ENCODE assay signal across 10 cellular contexts in genomic region chr13:48043789-48044503, GRCh38. TPM values are rescaled to one million over a fixed set of nuclear protein-coding genes. Genes with fewer than 3 reads are reported as not detected.
DNase-seq lines count a peak whose midpoint lies in the region; ATAC-seq, FAIRE-seq and TF ChIP-seq lines count a peak whose summit lies in the region.
"Had no signal": no experiment of that assay in that cellular context is flagged by ENCODE, and none has a peak within 500 bp of the region (broad histone marks: within the 10 kb centered on the region; RNA-seq: fewer than 3 reads in every experiment).

No MANE protein-coding gene starts in this region.

- H3K9me3 Mint-ChIP-seq in activated CD8-positive, alpha-beta T cell treated with anti-CD3 and anti-CD28 coated beads, Interleukin-2, amount 10 ng/mL, durations not matched to agents 7 days and 5 days (ENCODE audit: insufficient read depth), result no peaks in the 10 kb centered on the region
- H3K9me3 Mint-ChIP-seq: brain had no signal

- H3K4me1 Mint-ChIP-seq in activated CD8-positive, alpha-beta T cell treated with anti-CD3 and anti-CD28 coated beads, Interleukin-2, amount 10 ng/mL, durations not matched to agents 7 days and 5 days (ENCODE audit: low read depth), result peaks cover 35% of the 10 kb centered on the region

- peaks cover 60% of the 10 kb centered on the region for H3K36me3 Mint-ChIP-seq in activated CD8-positive, alpha-beta T cell treated with anti-CD3 and anti-CD28 coated beads, Interleukin-2, amount 10 ng/mL, durations not matched to agents 7 days and 5 days (ENCODE audit: low read depth)

- no peaks in the 10 kb centered on the region for H3K9me3 ChIP-seq in kidney (ENCODE audit: control insufficient read depth in 1 of 2, low read length in 2 of 2)
- H3K9me3 ChIP-seq in MG63, result no peaks in the 10 kb centered on the region
- H3K9me3 ChIP-seq: ovary had no signal

- no peaks in the 10 kb centered on the region for H3K27me3 Mint-ChIP-seq in activated CD8-positive, alpha-beta T cell treated with anti-CD3 and anti-CD28 coated beads, Interleukin-2, amount 10 ng/mL, durations not matched to agents 7 days and 5 days (ENCODE audit: low read depth)
- H3K27me3 Mint-ChIP-seq: brain had no signal

- H3K36me3 ChIP-seq in kidney (ENCODE audit: control insufficient read depth in 1 of 2, insufficient read depth in 2 of 2, low read length in 2 of 2) (peaks cover 0 to 6% of the 10 kb centered on the region in 2 donors), MG63 (peaks cover 33% of the 10 kb centered on the region)
- H3K36me3 ChIP-seq: ovary had no signal

- ATAC-seq in GM18870 (IDR thresholded peaks at IDR 0.05; ENCODE audit: unreplicated experiment) (peak; percentile 62), HG03025 (IDR thresholded peaks at IDR 0.05; ENCODE audit: low FRiP score, unreplicated experiment) (no peak)
- peak; percentile 79 for ATAC-seq in activated CD8-positive, alpha-beta T cell treated with anti-CD3 and anti-CD28 coated beads, Interleukin-2, amount 10 ng/mL, durations not matched to agents 7 days and 5 days

- H3K4me3 ChIP-seq in AG04449 (ENCODE audit: low read depth, low read length), result no peak overlapping the region
- no peak overlapping the region for H3K4me3 ChIP-seq in fibroblast of villous mesenchyme (ENCODE audit: low read depth, low read length)
- no peak overlapping the region for H3K4me3 ChIP-seq in kidney (ENCODE audit: low read length in 2 of 2)
- no peak overlapping the region for H3K4me3 ChIP-seq in MG63
- H3K4me3 ChIP-seq: ovary had no signal

- TF ChIP-seq CTCF in AG04449 (IDR thresholded peaks at IDR 0.05; ENCODE audit: insufficient read depth, low read length, missing control alignments) (no peak), fibroblast of villous mesenchyme (IDR thresholded peaks at IDR 0.05; ENCODE audit: insufficient read depth, low read depth, low read length) (no peak), kidney (IDR thresholded peaks at IDR 0.05; ENCODE audit: borderline replicate concordance, extremely low read depth, insufficient read depth) (no peak)

- POLR2A ChIA-PET in AG04449 (lab: Yijun Ruan, JAX), result no interaction called here
- POLR2A ChIA-PET in activated CD8-positive, alpha-beta T cell treated with anti-CD3 and anti-CD28 coated beads, Interleukin-2, amount 10 ng/mL, durations not matched to agents 7 days and 5 days (lab: Charles Lee), result no interaction called here

- no peaks in the 10 kb centered on the region for H3K27me3 ChIP-seq in MG63
- H3K27me3 ChIP-seq: ovary had no signal

- DNase-seq in AG04449 (ENCODE audit: low read depth, low spot score) (peak; percentile 31), fibroblast of villous mesenchyme (ENCODE audit: low read depth) (peak; percentile 43), kidney (no peak), MG63 (no peak)
- no peak for DNase-seq in activated CD8-positive, alpha-beta T cell treated with anti-CD3 and anti-CD28 coated beads, Interleukin-2, amount 10 ng/mL, durations not matched to agents 7 days and 5 days
- DNase-seq in stimulated activated CD4-positive, alpha-beta T cell treated with anti-CD3 and anti-CD28 coated beads, Interleukin-12 subunit alpha, Interleukin-12 subunit beta, amount 100 ng/mL, for 4 hours, result no peak
- DNase-seq: ovary had no signal

- H3K9ac ChIP-seq in kidney (ENCODE audit: low read length in 2 of 2), result no peak overlapping the region

- H3K27ac ChIP-seq in kidney (ENCODE audit: low read depth in 2 of 2, low read length in 2 of 2), result no peak overlapping the region
- H3K27ac ChIP-seq: ovary had no signal

- intact Hi-C loops in kidney (cut with DNase I), result no loop called here

- H3K4me1 ChIP-seq in kidney (ENCODE audit: control insufficient read depth in 1 of 2, insufficient read depth in 1 of 2, low read depth in 1 of 2, low read length in 2 of 2), result peaks cover 0 to under 1% of the 10 kb centered on the region in 2 donors

- CTCF ChIA-PET in AG04449 (lab: Yijun Ruan, JAX), result interaction anchor here (1.7 kb wide), 1 partner anchor 51 kb away, joined by 6 read pairs; the partner anchor contains the start of gene MED4
- CTCF ChIA-PET in activated CD8-positive, alpha-beta T cell treated with anti-CD3 and anti-CD28 coated beads, Interleukin-2, amount 10 ng/mL, durations not matched to agents 7 days and 5 days (lab: Charles Lee), result interaction anchor here (0.9 to 3.3 kb wide), 5 partner anchors 24 to 726 kb away, joined by 3 to 12 read pairs (median 5); partner anchors contain the start of gene MED4

- peak overlapping the region; percentile 39 for H3K4me3 Mint-ChIP-seq in activated CD8-positive, alpha-beta T cell treated with anti-CD3 and anti-CD28 coated beads, Interleukin-2, amount 10 ng/mL, durations not matched to agents 7 days and 5 days

- peak overlapping the region; percentile 88 for H3K27ac Mint-ChIP-seq in activated CD8-positive, alpha-beta T cell treated with anti-CD3 and anti-CD28 coated beads, Interleukin-2, amount 10 ng/mL, durations not matched to agents 7 days and 5 days
- H3K27ac Mint-ChIP-seq: brain had no signal

- no peak for FAIRE-seq in kidney (lab: Jason Lieb, UNC)

RNA-seq across cellular contexts. Expression of gene NUDT15, which starts 6.4 kb away (rescaled TPM):
- 10 to 100 TPM; 15.4 to 15.7 TPM for total RNA-seq in activated CD8-positive, alpha-beta T cell treated with anti-CD3 and anti-CD28 coated beads, Interleukin-2, amount 10 ng/mL, durations not matched to agents 7 days and 5 days
- total RNA-seq in fibroblast of villous mesenchyme (14.5 and 23.7 TPM in 2 replicates), kidney (11.9 TPM)
- 19.7 TPM for polyA plus RNA-seq in kidney (ENCODE audit: insufficient read depth, low read depth, low replicate concordance)
- total RNA-seq in MG63 (2014; rRNA removed; shearing (Covaris generic); ENCODE audit: low replicate concordance), result 22.1 and 47.8 TPM in 2 replicates

RNA-seq across cellular contexts. Expression of gene SUCLA2, which starts 42.9 kb away (rescaled TPM):
- 10 to 100 TPM; 42.1 to 44.2 TPM for total RNA-seq in activated CD8-positive, alpha-beta T cell treated with anti-CD3 and anti-CD28 coated beads, Interleukin-2, amount 10 ng/mL, durations not matched to agents 7 days and 5 days
- 50.9 and 59.2 TPM in 2 replicates for total RNA-seq in fibroblast of villous mesenchyme
- 50.7 TPM for total RNA-seq in kidney
- 70.4 TPM for polyA plus RNA-seq in kidney (ENCODE audit: insufficient read depth, low read depth, low replicate concordance)
- 48.7 and 60.4 TPM in 2 replicates for total RNA-seq in MG63 (2014; rRNA removed; shearing (Covaris generic); ENCODE audit: low replicate concordance)

RNA-seq across cellular contexts. Expression of gene MED4, which starts 51.0 kb away (rescaled TPM):
- 10 to 100 TPM; 65.3 to 65.5 TPM for total RNA-seq in activated CD8-positive, alpha-beta T cell treated with anti-CD3 and anti-CD28 coated beads, Interleukin-2, amount 10 ng/mL, durations not matched to agents 7 days and 5 days
- total RNA-seq in fibroblast of villous mesenchyme, result 21.6 and 27.2 TPM in 2 replicates
- total RNA-seq in kidney, result 50.8 TPM
- 54.3 TPM for polyA plus RNA-seq in kidney (ENCODE audit: insufficient read depth, low read depth, low replicate concordance)
- total RNA-seq in MG63 (2014; rRNA removed; shearing (Covaris generic); ENCODE audit: low replicate concordance), result 11.1 and 42.6 TPM in 2 replicates

Comparison
In these comparisons a context has a peak if more than half of its experiments do, and no peak if none do; other contexts are left out.
1. DNase-seq: peak in AG04449 (single experiment) and fibroblast of villous mesenchyme (single experiment); none in activated CD8-positive, alpha-beta T cell treated with anti-CD3 and anti-CD28 coated beads, Interleukin-2, amount 10 ng/mL, durations not matched to agents 7 days and 5 days (single experiment), kidney (single experiment), MG63 (single experiment) and stimulated activated CD4-positive, alpha-beta T cell treated with anti-CD3 and anti-CD28 coated beads, Interleukin-12 subunit alpha, Interleukin-12 subunit beta, amount 100 ng/mL, for 4 hours (single experiment).